In the genomic region with DNA sequence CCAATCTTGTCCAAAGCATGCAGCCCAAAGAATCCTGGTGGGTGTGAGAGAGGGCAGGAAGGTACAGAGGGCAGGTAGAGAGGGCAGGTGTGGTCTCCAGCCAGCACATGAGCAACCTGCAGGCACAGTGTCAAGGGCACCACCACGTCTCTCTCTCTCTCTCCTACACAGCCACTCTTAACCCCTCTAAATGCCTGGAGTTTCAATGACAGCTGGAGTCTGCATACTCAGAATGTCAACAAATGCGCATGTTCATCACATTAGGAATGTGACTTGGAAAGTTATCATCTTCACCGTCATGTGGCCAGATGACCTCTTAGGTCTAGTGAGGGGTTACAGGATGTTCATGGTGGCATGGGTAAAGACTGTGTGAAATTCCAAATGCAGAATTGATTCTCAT, we compare ENCODE assay signal across 13 cellular contexts.
DNase-seq lines count a peak whose midpoint lies in the region; ATAC-seq and TF ChIP-seq lines count a peak whose summit lies in the region.
"Had no signal": no experiment of that assay in that cellular context is flagged by ENCODE, and none has a peak within 500 bp of the region (broad histone marks: within the 10 kb centered on the region; RNA-seq: fewer than 3 reads in every experiment).

No MANE protein-coding gene starts in this region.

- intact Hi-C loops in activated CD8-positive, alpha-beta T cell treated with anti-CD3 and anti-CD28 coated beads for 36 hours (cut with micrococcal nuclease): no loop called here

- no peak overlapping the region for H3K56ac ChIP-seq in mesendoderm (ENCODE audit: low read length)

- H3K27me3 Mint-ChIP-seq in endodermal cell (ENCODE audit: insufficient read depth): no peaks in the 10 kb centered on the region
- H3K27me3 Mint-ChIP-seq in activated CD8-positive, alpha-beta T cell treated with anti-CD3 and anti-CD28 coated beads for 36 hours: peaks cover 1% of the 10 kb centered on the region
- H3K27me3 Mint-ChIP-seq: CD8-positive, alpha-beta memory T cell had no signal

- peak; percentile 65 for DNase-seq in endodermal cell
- DNase-seq in mesendoderm: peak; percentile 70
- DNase-seq in MV-4-11 (lab: John Stamatoyannopoulos, UW): no peak
- DNase-seq in activated naive CD4-positive, alpha-beta T cell treated with anti-CD3 and anti-CD28 coated beads, Interleukin-2, amount 50 U/mL, for 72 hours (ENCODE audit: low spot score in 2 of 2): no peak
- DNase-seq in activated CD8-positive, alpha-beta T cell treated with anti-CD3 and anti-CD28 coated beads for 36 hours: no peak
- no peak for DNase-seq in NCI-H2107 treated with DMSO at 0.1 percent for 48 hours (lab: John Stamatoyannopoulos, UW; ENCODE audit: unreplicated experiment)
- DNase-seq: Caco-2; CD8-positive, alpha-beta memory T cell; DND-41; GDM1 had no signal

- no peak overlapping the region for H2BK120ac ChIP-seq in mesendoderm (ENCODE audit: low read depth, low read length)

- H3K27me3 ChIP-seq in HUES48 (ENCODE audit: control insufficient read depth, insufficient read depth, low read length): no peaks in the 10 kb centered on the region
- H3K27me3 ChIP-seq in endodermal cell (ENCODE audit: control insufficient read depth, insufficient read depth, low read length, poor library complexity, severe bottlenecking): no peaks in the 10 kb centered on the region
- H3K27me3 ChIP-seq in mesendoderm (ENCODE audit: insufficient read depth, low read length, poor library complexity): no peaks in the 10 kb centered on the region

- no peak overlapping the region for H3K4ac ChIP-seq in mesendoderm (ENCODE audit: low read depth, low read length)

- H2AK5ac ChIP-seq in mesendoderm (ENCODE audit: low read length): no peak overlapping the region

- H3K4me2 ChIP-seq in mesendoderm (ENCODE audit: low read length): no peak overlapping the region
- H3K4me2 ChIP-seq: A549 had no signal

- H3K4me1 Mint-ChIP-seq in endodermal cell: peaks cover 18% of the 10 kb centered on the region
- H3K4me1 Mint-ChIP-seq in activated CD8-positive, alpha-beta T cell treated with anti-CD3 and anti-CD28 coated beads for 36 hours (ENCODE audit: low read depth): no peaks in the 10 kb centered on the region
- H3K4me1 Mint-ChIP-seq: CD8-positive, alpha-beta memory T cell had no signal

- no peak overlapping the region for H2BK5ac ChIP-seq in mesendoderm (ENCODE audit: low read length)

- H4K8ac ChIP-seq in mesendoderm (ENCODE audit: low read depth, low read length): no peak overlapping the region

- H3K9me3 Mint-ChIP-seq in endodermal cell: peaks cover 10% of the 10 kb centered on the region
- peaks cover 0 to 9% of the 10 kb centered on the region in 2 donors for H3K9me3 Mint-ChIP-seq in activated naive CD4-positive, alpha-beta T cell treated with anti-CD3 and anti-CD28 coated beads, Interleukin-2, amount 50 U/mL, for 72 hours
- peaks cover 5% of the 10 kb centered on the region for H3K9me3 Mint-ChIP-seq in activated CD8-positive, alpha-beta T cell treated with anti-CD3 and anti-CD28 coated beads for 36 hours
- H3K9me3 Mint-ChIP-seq: IgD-negative memory B cell had no signal

- H3K4me3 Mint-ChIP-seq in endodermal cell: no peak overlapping the region
- H3K4me3 Mint-ChIP-seq in activated CD8-positive, alpha-beta T cell treated with anti-CD3 and anti-CD28 coated beads for 36 hours: no peak overlapping the region
- H3K4me3 Mint-ChIP-seq: CD8-positive, alpha-beta memory T cell; IgD-negative memory B cell had no signal

- H3K4me1 ChIP-seq in HUES48 (ENCODE audit: control insufficient read depth, insufficient read depth, low read length) (peaks cover 26% of the 10 kb centered on the region), endodermal cell (ENCODE audit: control insufficient read depth, insufficient read depth, low read length) (no peaks in the 10 kb centered on the region), mesendoderm (ENCODE audit: control insufficient read depth, low read depth, low read length) (peaks cover 2% of the 10 kb centered on the region)
- H3K4me1 ChIP-seq: A549, Caco-2 had no signal

- H2BK15ac ChIP-seq in mesendoderm (replicated peaks; ENCODE audit: low read depth): no peak overlapping the region

- H3K4me3 ChIP-seq in HUES48 (ENCODE audit: low read depth, low read length): 0 out of 2 replicates have a peak overlapping the region, but pooled peaks have one; percentile 15
- no peak overlapping the region for H3K4me3 ChIP-seq in endodermal cell (ENCODE audit: low read length)
- no peak overlapping the region for H3K4me3 ChIP-seq in mesendoderm (ENCODE audit: low read length)
- H3K4me3 ChIP-seq: A549 had no signal

- H3K9ac ChIP-seq in HUES48 (ENCODE audit: low read depth, low read length): no peak overlapping the region
- H3K9ac ChIP-seq in endodermal cell (ENCODE audit: extremely low read depth, low read length, poor library complexity, severe bottlenecking): no peak overlapping the region
- H3K9ac ChIP-seq in mesendoderm (ENCODE audit: low read length): no peak overlapping the region

- H3K27ac ChIP-seq in HUES48 (ENCODE audit: low read depth, low read length) (peak overlapping the region; percentile 35), endodermal cell (ENCODE audit: low read depth, low read length) (no peak overlapping the region), mesendoderm (ENCODE audit: low read depth, low read length) (no peak overlapping the region)
- H3K27ac ChIP-seq: A549 had no signal

- H4K5ac ChIP-seq in mesendoderm (ENCODE audit: low read length): no peak overlapping the region

- no peak overlapping the region for H3K18ac ChIP-seq in mesendoderm (ENCODE audit: low read length)

- ATAC-seq in activated naive CD4-positive, alpha-beta T cell treated with anti-CD3 and anti-CD28 coated beads, Interleukin-2, amount 50 U/mL, for 72 hours: no peak
- ATAC-seq in activated CD8-positive, alpha-beta T cell treated with anti-CD3 and anti-CD28 coated beads for 36 hours: no peak
- ATAC-seq: A549 had no signal

- no peak for TF ChIP-seq CTCF in endodermal cell (conservative IDR thresholded peaks at IDR 0.05)
- TF ChIP-seq CTCF in activated CD8-positive, alpha-beta T cell treated with anti-CD3 and anti-CD28 coated beads for 36 hours (IDR thresholded peaks at IDR 0.05): no peak

- peak overlapping the region; percentile 32 for H3K27ac Mint-ChIP-seq in endodermal cell
- H3K27ac Mint-ChIP-seq in activated naive CD4-positive, alpha-beta T cell treated with anti-CD3 and anti-CD28 coated beads, Interleukin-2, amount 50 U/mL, for 72 hours: no peak overlapping the region
- no peak overlapping the region for H3K27ac Mint-ChIP-seq in activated CD8-positive, alpha-beta T cell treated with anti-CD3 and anti-CD28 coated beads for 36 hours
- H3K27ac Mint-ChIP-seq: CD8-positive, alpha-beta memory T cell; IgD-negative memory B cell had no signal

- H3K79me2 ChIP-seq in mesendoderm (ENCODE audit: control insufficient read depth, insufficient read depth, low read length): no peaks in the 10 kb centered on the region

- H3K36me3 Mint-ChIP-seq in endodermal cell (ENCODE audit: low read depth): peaks cover 11% of the 10 kb centered on the region
- peaks cover 0 to 5% of the 10 kb centered on the region in 2 donors for H3K36me3 Mint-ChIP-seq in activated naive CD4-positive, alpha-beta T cell treated with anti-CD3 and anti-CD28 coated beads, Interleukin-2, amount 50 U/mL, for 72 hours
- no peaks in the 10 kb centered on the region for H3K36me3 Mint-ChIP-seq in activated CD8-positive, alpha-beta T cell treated with anti-CD3 and anti-CD28 coated beads for 36 hours (ENCODE audit: low read depth)
- H3K36me3 Mint-ChIP-seq: CD8-positive, alpha-beta memory T cell; IgD-negative memory B cell had no signal

- no peaks in the 10 kb centered on the region for H3K79me1 ChIP-seq in mesendoderm (ENCODE audit: low read length)

- 88 to 93% methylated on average over 2 to 3 of the region's 3 CpGs for WGBS in endodermal cell (ENCODE audit: insufficient coverage in 1 of 2, insufficient read length in 1 of 2), 2 experiments
- no CpG with 5 or more reads among the region's 3 CpGs for WGBS in mesendoderm (ENCODE audit: extremely low coverage, insufficient coverage, low lambda C conversion rate)

- H3K36me3 ChIP-seq in HUES48 (ENCODE audit: control insufficient read depth, insufficient read depth, low read length) (no peaks in the 10 kb centered on the region), endodermal cell (ENCODE audit: control insufficient read depth, insufficient read depth, low read length) (peaks cover 29% of the 10 kb centered on the region), mesendoderm (ENCODE audit: control insufficient read depth, insufficient read depth, low read length) (no peaks in the 10 kb centered on the region)

- POLR2A ChIA-PET in activated CD8-positive, alpha-beta T cell treated with anti-CD3 and anti-CD28 coated beads for 36 hours (lab: Charles Lee): no interaction called here

- no peak overlapping the region for H3K23ac ChIP-seq in mesendoderm (ENCODE audit: low read length)

- no peaks in the 10 kb centered on the region for H3K9me3 ChIP-seq in HUES48 (ENCODE audit: control insufficient read depth, insufficient read depth, low read length)
- peaks cover 15% of the 10 kb centered on the region for H3K9me3 ChIP-seq in endodermal cell (ENCODE audit: control insufficient read depth, low read length)
- H3K9me3 ChIP-seq: A549, Caco-2 had no signal

- CTCF ChIA-PET in activated CD8-positive, alpha-beta T cell treated with anti-CD3 and anti-CD28 coated beads for 36 hours (lab: Charles Lee): no interaction called here

Comparison
In these comparisons a context has a peak if more than half of its experiments do, and no peak if none do; other contexts are left out.
1. DNase-seq: peak in endodermal cell (single experiment) and mesendoderm (single experiment); none in MV-4-11 (single experiment), activated naive CD4-positive, alpha-beta T cell treated with anti-CD3 and anti-CD28 coated beads, Interleukin-2, amount 50 U/mL, for 72 hours (0 of 2), activated CD8-positive, alpha-beta T cell treated with anti-CD3 and anti-CD28 coated beads for 36 hours (single experiment) and NCI-H2107 treated with DMSO at 0.1 percent for 48 hours (single experiment).